In genomic region chr20:10671850-10672578, GRCh38 we compare ENCODE assay signal across 8 cellular contexts. TPM values are rescaled to one million over a fixed set of nuclear protein-coding genes. Genes with fewer than 3 reads are reported as not detected.
DNase-seq lines count a peak whose midpoint lies in the region; ATAC-seq and TF ChIP-seq lines count a peak whose summit lies in the region.

No MANE protein-coding gene starts in this region.

- peak overlapping the region; percentile 97 for H3K27ac ChIP-seq in brain microvascular endothelial cell

- no peaks in the 10 kb centered on the region for H3K27me3 ChIP-seq in brain microvascular endothelial cell (replicated peaks)

- H3K36me3 Mint-ChIP-seq in T-helper 2 cell treated with Interferon-gamma antibody and Interleukin-4, amounts not matched to agents 5 μg/mL and 100 μg/mL, for 36 hours (ENCODE audit: low read depth) = no peaks in the 10 kb centered on the region
- H3K36me3 Mint-ChIP-seq in immature natural killer cell = no peaks in the 10 kb centered on the region
- H3K36me3 Mint-ChIP-seq in stimulated activated effector memory CD8-positive, alpha-beta T cell treated with anti-CD3 and anti-CD28 coated beads, Interleukin-12 subunit alpha, Interleukin-12 subunit beta, amount 100 ng/mL, for 72 hours = no peaks in the 10 kb centered on the region

- in situ Hi-C loops in brain microvascular endothelial cell (cut with HindIII; ENCODE audit: low pct_ligation_motif_present, low sequenced_read_pairs) = no loop called here

- no peak overlapping the region for H3K27ac Mint-ChIP-seq in T-helper 2 cell treated with Interferon-gamma antibody and Interleukin-4, amounts not matched to agents 5 μg/mL and 100 μg/mL, for 36 hours
- peak overlapping the region in 4 of 6 donors; percentile 85 to 94 (median 88) for H3K27ac Mint-ChIP-seq in immature natural killer cell
- no peak overlapping the region for H3K27ac Mint-ChIP-seq in stimulated activated effector memory CD8-positive, alpha-beta T cell treated with anti-CD3 and anti-CD28 coated beads, Interleukin-12 subunit alpha, Interleukin-12 subunit beta, amount 100 ng/mL, for 72 hours

- DNase-seq in T-helper 2 cell treated with Interferon-gamma antibody and Interleukin-4, amounts not matched to agents 5 μg/mL and 100 μg/mL, for 36 hours (ENCODE audit: low spot score) = peak; percentile 47
- DNase-seq in T-helper 2 cell (no peak), NCI-H446 treated with DMSO at 0.1 percent for 48 hours (lab: John Stamatoyannopoulos, UW) (peak; percentile 29), brain microvascular endothelial cell (no peak), immature natural killer cell (peak in 2 of 3 donors; percentile 3 to 28), NCI-H1694 treated with DMSO at 0.1 percent for 48 hours (lab: John Stamatoyannopoulos, UW) (no peak)
- peak in 1 of 2 donors; percentile 52 for DNase-seq in stimulated activated effector memory CD8-positive, alpha-beta T cell treated with anti-CD3 and anti-CD28 coated beads, Interleukin-12 subunit alpha, Interleukin-12 subunit beta, amount 100 ng/mL, for 72 hours (ENCODE audit: low spot score in 2 of 2)

- TF ChIP-seq CTCF in brain microvascular endothelial cell (IDR thresholded peaks at IDR 0.05; ENCODE audit: low read depth, low read length, missing control alignments) = no peak

- H3K36me3 ChIP-seq in brain microvascular endothelial cell (replicated peaks) = peaks cover 31% of the 10 kb centered on the region

- H3K4me3 ChIP-seq in brain microvascular endothelial cell (ENCODE audit: low read depth, low read length) = peak overlapping the region; percentile 86

- H3K4me1 Mint-ChIP-seq in T-helper 2 cell treated with Interferon-gamma antibody and Interleukin-4, amounts not matched to agents 5 μg/mL and 100 μg/mL, for 36 hours (ENCODE audit: low read depth) = peaks cover 22% of the 10 kb centered on the region
- peaks cover 26 to 33% of the 10 kb centered on the region in 2 donors for H3K4me1 Mint-ChIP-seq in immature natural killer cell
- peaks cover 29% of the 10 kb centered on the region for H3K4me1 Mint-ChIP-seq in stimulated activated effector memory CD8-positive, alpha-beta T cell treated with anti-CD3 and anti-CD28 coated beads, Interleukin-12 subunit alpha, Interleukin-12 subunit beta, amount 100 ng/mL, for 72 hours

- peaks cover 64% of the 10 kb centered on the region for H3K27me3 Mint-ChIP-seq in T-helper 2 cell treated with Interferon-gamma antibody and Interleukin-4, amounts not matched to agents 5 μg/mL and 100 μg/mL, for 36 hours (ENCODE audit: low read depth)
- H3K27me3 Mint-ChIP-seq in immature natural killer cell (ENCODE audit: low read depth in 3 of 3) = peaks cover 18 to 33% (median 19%) of the 10 kb centered on the region in 3 donors

- H3K4me3 Mint-ChIP-seq in T-helper 2 cell treated with Interferon-gamma antibody and Interleukin-4, amounts not matched to agents 5 μg/mL and 100 μg/mL, for 36 hours = peak overlapping the region; percentile 83
- H3K4me3 Mint-ChIP-seq in immature natural killer cell = peak overlapping the region; percentile 87 to 93 (median 91)
- H3K4me3 Mint-ChIP-seq in stimulated activated effector memory CD8-positive, alpha-beta T cell treated with anti-CD3 and anti-CD28 coated beads, Interleukin-12 subunit alpha, Interleukin-12 subunit beta, amount 100 ng/mL, for 72 hours = peak overlapping the region; percentile 89

- H3K9me3 Mint-ChIP-seq in T-helper 2 cell treated with Interferon-gamma antibody and Interleukin-4, amounts not matched to agents 5 μg/mL and 100 μg/mL, for 36 hours = no peaks in the 10 kb centered on the region
- peaks cover 0 to 2% (median 0%) of the 10 kb centered on the region in 6 donors for H3K9me3 Mint-ChIP-seq in immature natural killer cell
- H3K9me3 Mint-ChIP-seq in stimulated activated effector memory CD8-positive, alpha-beta T cell treated with anti-CD3 and anti-CD28 coated beads, Interleukin-12 subunit alpha, Interleukin-12 subunit beta, amount 100 ng/mL, for 72 hours = no peaks in the 10 kb centered on the region

- no peak for ATAC-seq in stimulated activated effector memory CD8-positive, alpha-beta T cell treated with anti-CD3 and anti-CD28 coated beads, Interleukin-12 subunit alpha, Interleukin-12 subunit beta, amount 100 ng/mL, for 72 hours
- ATAC-seq in HG03196 (IDR thresholded peaks at IDR 0.05; ENCODE audit: unreplicated experiment) = no peak

RNA-seq across cellular contexts. Expression of gene JAG1, which starts 1.8 kb away (rescaled TPM):
- 1 to 10 TPM in 1 of 3 donors, under 1 TPM in 1, not detected in 1; 0.45 to 1.3 TPM for polyA plus RNA-seq in immature natural killer cell

Comparison
In these comparisons a context has a peak if more than half of its experiments do, and no peak if none do; other contexts are left out.
1. DNase-seq: peak in T-helper 2 cell treated with Interferon-gamma antibody and Interleukin-4, amounts not matched to agents 5 μg/mL and 100 μg/mL, for 36 hours (single experiment), NCI-H446 treated with DMSO at 0.1 percent for 48 hours (single experiment) and immature natural killer cell (2 of 3); none in T-helper 2 cell (0 of 5), brain microvascular endothelial cell (single experiment) and NCI-H1694 treated with DMSO at 0.1 percent for 48 hours (single experiment).
2. H3K27ac Mint-ChIP-seq: peak in immature natural killer cell (4 of 6); none in T-helper 2 cell treated with Interferon-gamma antibody and Interleukin-4, amounts not matched to agents 5 μg/mL and 100 μg/mL, for 36 hours (single experiment) and stimulated activated effector memory CD8-positive, alpha-beta T cell treated with anti-CD3 and anti-CD28 coated beads, Interleukin-12 subunit alpha, Interleukin-12 subunit beta, amount 100 ng/mL, for 72 hours (single experiment).
3. Peak in every context shown above with its lines, with median percentiles within 50 percentile points of each other: H3K4me3 Mint-ChIP-seq.